ENCODE assay signal across 19 cellular contexts in the genomic region with DNA sequence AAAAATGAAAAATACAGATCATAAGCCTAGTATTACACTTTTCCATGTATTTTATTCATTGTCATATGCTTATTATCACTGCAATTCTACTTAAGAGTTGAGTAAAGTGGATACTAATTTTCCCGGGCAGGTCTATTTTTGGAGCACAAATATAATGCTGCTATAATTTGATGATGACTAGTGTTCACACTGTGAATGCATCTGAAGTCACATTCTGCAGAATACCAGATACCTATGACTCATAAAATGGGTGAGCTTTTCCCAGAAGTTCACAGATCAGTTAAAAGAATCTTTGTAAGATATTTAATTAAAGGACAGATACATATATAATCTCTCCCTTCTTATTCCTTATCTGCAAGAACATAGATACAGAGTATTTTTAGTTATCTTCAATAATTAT.
DNase-seq lines count a peak whose midpoint lies in the region; ATAC-seq and TF ChIP-seq lines count a peak whose summit lies in the region.
"Had no signal": no experiment of that assay in that cellular context is flagged by ENCODE, and none has a peak within 500 bp of the region (broad histone marks: within the 10 kb centered on the region; RNA-seq: fewer than 3 reads in every experiment).

No MANE protein-coding gene starts in this region.

- H3K4me2 ChIP-seq in neural cell (ENCODE audit: low read length) = no peak overlapping the region

- H3K27me3 ChIP-seq in neural cell (ENCODE audit: insufficient read depth, low read depth, low read length) (no peaks in the 10 kb centered on the region), colonic mucosa (no peaks in the 10 kb centered on the region)
- H3K27me3 ChIP-seq: cardiac muscle cell, gastrocnemius medialis had no signal

- no peak for ATAC-seq in HG02678 (IDR thresholded peaks at IDR 0.05; ENCODE audit: unreplicated experiment)
- no peak for ATAC-seq in activated CD8-positive, alpha-beta T cell treated with anti-CD3 and anti-CD28 coated beads, Interleukin-2, amount 10 ng/mL, durations not matched to agents 7 days and 5 days
- ATAC-seq: gastrocnemius medialis; stimulated activated naive B cell treated with anti-CD40 and anti-IgM and Interleukin-4, amounts not matched to agents 10 μg/mL and 1 μg/mL and 100 μg/mL, for 72 hours had no signal

- no peak overlapping the region for H2AFZ ChIP-seq in neural cell (ENCODE audit: low read depth, low read length)
- H2AFZ ChIP-seq: parathyroid adenoma had no signal

- H3K36me3 ChIP-seq in neural cell (ENCODE audit: insufficient read depth, low read length) (no peaks in the 10 kb centered on the region), colonic mucosa (no peaks in the 10 kb centered on the region)
- H3K36me3 ChIP-seq: cardiac muscle cell, gastrocnemius medialis had no signal

- H3K4me1 Mint-ChIP-seq in activated CD8-positive, alpha-beta T cell treated with anti-CD3 and anti-CD28 coated beads, Interleukin-2, amount 10 ng/mL, durations not matched to agents 7 days and 5 days (ENCODE audit: low read depth) = no peaks in the 10 kb centered on the region
- H3K4me1 Mint-ChIP-seq: stimulated activated naive B cell treated with anti-CD40 and anti-IgM and Interleukin-4, amounts not matched to agents 10 μg/mL and 1 μg/mL and 100 μg/mL, for 72 hours had no signal

- no peaks in the 10 kb centered on the region for H3K4me1 ChIP-seq in colonic mucosa
- H3K4me1 ChIP-seq: gastrocnemius medialis, parathyroid adenoma had no signal

- H3K27ac Mint-ChIP-seq in activated CD8-positive, alpha-beta T cell treated with anti-CD3 and anti-CD28 coated beads, Interleukin-2, amount 10 ng/mL, durations not matched to agents 7 days and 5 days = no peak overlapping the region
- H3K27ac Mint-ChIP-seq: CD4-positive, alpha-beta T cell; stimulated activated naive B cell treated with anti-CD40 and anti-IgM and Interleukin-4, amounts not matched to agents 10 μg/mL and 1 μg/mL and 100 μg/mL, for 72 hours; type B pancreatic cell had no signal

- intact Hi-C loops in colonic mucosa (cut with DNase I) = no loop called here

- no peaks in the 10 kb centered on the region for H3F3A ChIP-seq in neural cell (ENCODE audit: insufficient read depth, low read length, poor library complexity, severe bottlenecking)

- TF ChIP-seq CTCF in choroid plexus epithelial cell (conservative IDR thresholded peaks at IDR 0.05; ENCODE audit: low read depth, low read length) (no peak), neural cell (IDR thresholded peaks at IDR 0.05; ENCODE audit: poor library complexity, severe bottlenecking) (no peak), colonic mucosa (IDR thresholded peaks at IDR 0.05) (no peak)

- POLR2A ChIA-PET in activated CD8-positive, alpha-beta T cell treated with anti-CD3 and anti-CD28 coated beads, Interleukin-2, amount 10 ng/mL, durations not matched to agents 7 days and 5 days (lab: Charles Lee) = no interaction called here

- no peaks in the 10 kb centered on the region for H3K79me2 ChIP-seq in neural cell (replicated peaks; ENCODE audit: insufficient read depth, low read length)
- H3K79me2 ChIP-seq: parathyroid adenoma had no signal

- H3K9me2 ChIP-seq in neural cell (ENCODE audit: insufficient read depth, low read length) = no peaks in the 10 kb centered on the region

- H3K27me3 Mint-ChIP-seq in activated CD8-positive, alpha-beta T cell treated with anti-CD3 and anti-CD28 coated beads, Interleukin-2, amount 10 ng/mL, durations not matched to agents 7 days and 5 days (ENCODE audit: low read depth) = no peaks in the 10 kb centered on the region
- H3K27me3 Mint-ChIP-seq: CD4-positive, alpha-beta T cell; stimulated activated naive B cell treated with anti-CD40 and anti-IgM and Interleukin-4, amounts not matched to agents 10 μg/mL and 1 μg/mL and 100 μg/mL, for 72 hours had no signal

- CTCF ChIA-PET in activated CD8-positive, alpha-beta T cell treated with anti-CD3 and anti-CD28 coated beads, Interleukin-2, amount 10 ng/mL, durations not matched to agents 7 days and 5 days (lab: Charles Lee) = no interaction called here

- no peak for TF ChIP-seq EP300 in neural cell (conservative IDR thresholded peaks at IDR 0.05; ENCODE audit: poor library complexity, severe bottlenecking)

- no peaks in the 10 kb centered on the region for H4K20me1 ChIP-seq in neural cell (ENCODE audit: insufficient read depth)

- no peak overlapping the region for H3K27ac ChIP-seq in neural cell (ENCODE audit: low read length)
- H3K27ac ChIP-seq in colonic mucosa = no peak overlapping the region
- H3K27ac ChIP-seq: cardiac muscle cell, gastrocnemius medialis, parathyroid adenoma had no signal

- DNase-seq in EL = peak; percentile 54
- peak; percentile 3 for DNase-seq in NCI-H226
- peak; percentile 62 for DNase-seq in choroid plexus epithelial cell (ENCODE audit: low read depth)
- no peak for DNase-seq in NCI-H2029 (lab: John Stamatoyannopoulos, UW)
- DNase-seq in colonic mucosa = no peak
- DNase-seq in activated CD8-positive, alpha-beta T cell treated with anti-CD3 and anti-CD28 coated beads, Interleukin-2, amount 10 ng/mL, durations not matched to agents 7 days and 5 days = no peak
- DNase-seq: activated CD4-positive, alpha-beta T cell treated with anti-CD3 and anti-CD28 coated beads for 48 hours; activated naive CD4-positive, alpha-beta T cell treated with Interleukin-2 at 50 U/mL for 16 hours; CD4-positive, alpha-beta T cell; effector CD8-positive, alpha-beta T cell; gastrocnemius medialis; NCI-H1048; NCI-H345; stimulated activated naive B cell treated with anti-CD40 and anti-IgM and Interleukin-4, amounts not matched to agents 10 μg/mL and 1 μg/mL and 100 μg/mL, for 72 hours had no signal

- H3K9me3 Mint-ChIP-seq in activated CD8-positive, alpha-beta T cell treated with anti-CD3 and anti-CD28 coated beads, Interleukin-2, amount 10 ng/mL, durations not matched to agents 7 days and 5 days (ENCODE audit: insufficient read depth) = no peaks in the 10 kb centered on the region
- H3K9me3 Mint-ChIP-seq: type B pancreatic cell had no signal

- no peak for TF ChIP-seq RAD21 in neural cell (conservative IDR thresholded peaks at IDR 0.05)

- no peaks in the 10 kb centered on the region for H3K36me3 Mint-ChIP-seq in activated CD8-positive, alpha-beta T cell treated with anti-CD3 and anti-CD28 coated beads, Interleukin-2, amount 10 ng/mL, durations not matched to agents 7 days and 5 days (ENCODE audit: low read depth)
- H3K36me3 Mint-ChIP-seq: stimulated activated naive B cell treated with anti-CD40 and anti-IgM and Interleukin-4, amounts not matched to agents 10 μg/mL and 1 μg/mL and 100 μg/mL, for 72 hours; type B pancreatic cell had no signal

- H3K9me3 ChIP-seq in neural cell (ENCODE audit: low read length) (no peaks in the 10 kb centered on the region), colonic mucosa (no peaks in the 10 kb centered on the region)
- H3K9me3 ChIP-seq: gastrocnemius medialis had no signal

- H3K4me3 ChIP-seq in choroid plexus epithelial cell (ENCODE audit: low read depth, low read length) = no peak overlapping the region
- H3K4me3 ChIP-seq in neural cell (ENCODE audit: low read length) = no peak overlapping the region
- no peak overlapping the region for H3K4me3 ChIP-seq in colonic mucosa
- H3K4me3 ChIP-seq: cardiac muscle cell, gastrocnemius medialis had no signal

- H3K9ac ChIP-seq in neural cell (ENCODE audit: low read length) (no peak overlapping the region), colonic mucosa (ENCODE audit: low read depth in 2 of 2, low read length in 2 of 2) (no peak overlapping the region)
- H3K9ac ChIP-seq: parathyroid adenoma had no signal

- H3K4me3 Mint-ChIP-seq in activated CD8-positive, alpha-beta T cell treated with anti-CD3 and anti-CD28 coated beads, Interleukin-2, amount 10 ng/mL, durations not matched to agents 7 days and 5 days = no peak overlapping the region
- H3K4me3 Mint-ChIP-seq: CD4-positive, alpha-beta T cell; stimulated activated naive B cell treated with anti-CD40 and anti-IgM and Interleukin-4, amounts not matched to agents 10 μg/mL and 1 μg/mL and 100 μg/mL, for 72 hours; type B pancreatic cell had no signal

TF ChIP-seq in neural cell, 6 proteins besides CTCF, POLR2A, EP300 and RAD21:
- TF ChIP-seq TAF1 (IDR thresholded peaks at IDR 0.05; ENCODE audit: low read depth) = no peak
- no peak for TF ChIP-seq REST (IDR thresholded peaks at IDR 0.05; ENCODE audit: borderline replicate concordance)
- TF ChIP-seq POLR2AphosphoS5 (IDR thresholded peaks at IDR 0.05) = peak; percentile 15
- TF ChIP-seq MXI1 (conservative IDR thresholded peaks at IDR 0.05; ENCODE audit: poor library complexity, severe bottlenecking) = no peak
- no peak for TF ChIP-seq EZH2 (IDR thresholded peaks at IDR 0.05; ENCODE audit: borderline replicate concordance, insufficient read depth, low read length, poor library complexity, severe bottlenecking)
- no peak for TF ChIP-seq SMC3 (conservative IDR thresholded peaks at IDR 0.05; ENCODE audit: poor library complexity)

Comparison
In these comparisons a context has a peak if more than half of its experiments do, and no peak if none do; other contexts are left out.
1. DNase-seq: peak in EL (single experiment), NCI-H226 (single experiment) and choroid plexus epithelial cell (single experiment); none in NCI-H2029 (single experiment), colonic mucosa (single experiment) and activated CD8-positive, alpha-beta T cell treated with anti-CD3 and anti-CD28 coated beads, Interleukin-2, amount 10 ng/mL, durations not matched to agents 7 days and 5 days (single experiment).